In genomic region chr22:32844251-32844650, GRCh38 we compare ENCODE assay signal across 23 cellular contexts. TPM values are rescaled to one million over a fixed set of nuclear protein-coding genes. Genes with fewer than 3 reads are reported as not detected.
"Had no signal": no experiment of that assay in that cellular context is flagged by ENCODE, and none has a peak within 500 bp of the region (broad histone marks: within the 10 kb centered on the region; RNA-seq: fewer than 3 reads in every experiment).

No MANE protein-coding gene starts in this region.

- DNase-seq: dermis blood vessel endothelial cell; effector memory CD4-positive, alpha-beta T cell; foreskin melanocyte; hypothalamus; immature natural killer cell; islet precursor cell; kidney glomerular epithelial cell; mesenchymal stem cell; mucosa of descending colon; naive B cell; nucleus accumbens; psoas muscle; right cardiac atrium; sigmoid colon; stimulated activated CD4-positive, alpha-beta T cell treated with anti-CD3 and anti-CD28 coated beads, Interleukin-15, amount 100 ng/mL, for 24 hours; stimulated activated CD4-positive, alpha-beta T cell treated with anti-CD3 and anti-CD28 coated beads, Interleukin-2, amount 100 ng/mL, for 48 hours; stimulated activated naive B cell treated with anti-CD40 and anti-IgM and Interleukin-4, amounts not matched to agents 10 μg/mL and 1 μg/mL and 100 μg/mL, for 72 hours; upper lobe of left lung had no signal

- H3K36me3 ChIP-seq: sigmoid colon, thoracic aorta had no signal

- H3K4me3 ChIP-seq: coronary artery, esophagus muscularis mucosa, mucosa of descending colon, psoas muscle, sigmoid colon, thoracic aorta, tibial nerve, upper lobe of left lung had no signal

- H3K9me3 ChIP-seq: esophagus muscularis mucosa, mucosa of descending colon, psoas muscle, sigmoid colon, thoracic aorta, tibial nerve, upper lobe of left lung had no signal

- ATAC-seq: mucosa of descending colon; natural killer cell treated with Interleukin-12 subunit alpha and Interleukin-12 subunit beta and Interleukin-15 and Interleukin-18, amount 100 ng/mL, for 72 hours; psoas muscle; right cardiac atrium; stimulated activated naive B cell treated with anti-CD40 and anti-IgM and Interleukin-4, amounts not matched to agents 10 μg/mL and 1 μg/mL and 100 μg/mL, for 72 hours had no signal

- H3K27ac ChIP-seq: coronary artery, psoas muscle, sigmoid colon, thoracic aorta had no signal

- H3K27me3 ChIP-seq: esophagus muscularis mucosa, sigmoid colon, tibial nerve, upper lobe of left lung had no signal

RNA-seq across cellular contexts. Expression of gene TIMP3, which starts 42.7 kb away (rescaled TPM):
- total RNA-seq: natural killer cell treated with Interleukin-12 subunit alpha and Interleukin-12 subunit beta and Interleukin-15 and Interleukin-18, amount 100 ng/mL, for 72 hours had no signal
- polyA plus RNA-seq: immature natural killer cell had no signal
